ENCODE assay signal across 1 cellular context in the genomic region with DNA sequence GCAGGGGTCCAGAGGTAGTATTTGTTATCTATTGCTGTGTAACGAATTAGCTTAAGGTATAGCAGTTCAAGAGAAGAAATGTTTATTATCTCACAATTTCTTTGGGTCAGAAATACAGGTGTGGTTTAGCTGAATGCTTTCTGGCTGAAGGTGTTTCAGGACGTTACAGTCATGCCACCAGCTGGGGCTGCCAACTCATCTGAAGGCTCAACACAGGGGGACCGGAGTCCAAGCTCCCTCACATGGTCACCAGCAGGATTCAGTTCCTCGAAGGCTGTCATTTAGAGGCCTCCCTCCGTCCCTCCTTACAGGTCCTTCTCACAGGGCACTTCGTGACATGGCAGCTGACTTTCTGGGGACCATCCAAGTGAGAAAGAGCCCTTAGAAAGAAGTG.
TF ChIP-seq lines count a peak whose summit lies in the region.

No MANE protein-coding gene starts in this region.

TF ChIP-seq in K562, 482 proteins besides CTCF, POLR2A, EP300 and RAD21 (continued from another document):
- TF ChIP-seq, protein P1, sequence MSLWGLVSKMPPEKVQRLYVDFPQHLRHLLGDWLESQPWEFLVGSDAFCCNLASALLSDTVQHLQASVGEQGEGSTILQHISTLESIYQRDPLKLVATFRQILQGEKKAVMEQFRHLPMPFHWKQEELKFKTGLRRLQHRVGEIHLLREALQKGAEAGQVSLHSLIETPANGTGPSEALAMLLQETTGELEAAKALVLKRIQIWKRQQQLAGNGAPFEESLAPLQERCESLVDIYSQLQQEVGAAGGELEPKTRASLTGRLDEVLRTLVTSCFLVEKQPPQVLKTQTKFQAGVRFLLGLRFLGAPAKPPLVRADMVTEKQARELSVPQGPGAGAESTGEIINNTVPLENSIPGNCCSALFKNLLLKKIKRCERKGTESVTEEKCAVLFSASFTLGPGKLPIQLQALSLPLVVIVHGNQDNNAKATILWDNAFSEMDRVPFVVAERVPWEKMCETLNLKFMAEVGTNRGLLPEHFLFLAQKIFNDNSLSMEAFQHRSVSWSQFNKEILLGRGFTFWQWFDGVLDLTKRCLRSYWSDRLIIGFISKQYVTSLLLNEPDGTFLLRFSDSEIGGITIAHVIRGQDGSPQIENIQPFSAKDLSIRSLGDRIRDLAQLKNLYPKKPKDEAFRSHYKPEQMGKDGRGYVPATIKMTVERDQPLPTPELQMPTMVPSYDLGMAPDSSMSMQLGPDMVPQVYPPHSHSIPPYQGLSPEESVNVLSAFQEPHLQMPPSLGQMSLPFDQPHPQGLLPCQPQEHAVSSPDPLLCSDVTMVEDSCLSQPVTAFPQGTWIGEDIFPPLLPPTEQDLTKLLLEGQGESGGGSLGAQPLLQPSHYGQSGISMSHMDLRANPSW (CRISPR knock-in tag; IDR thresholded peaks at IDR 0.05) = no peak
- TF ChIP-seq, protein P2, sequence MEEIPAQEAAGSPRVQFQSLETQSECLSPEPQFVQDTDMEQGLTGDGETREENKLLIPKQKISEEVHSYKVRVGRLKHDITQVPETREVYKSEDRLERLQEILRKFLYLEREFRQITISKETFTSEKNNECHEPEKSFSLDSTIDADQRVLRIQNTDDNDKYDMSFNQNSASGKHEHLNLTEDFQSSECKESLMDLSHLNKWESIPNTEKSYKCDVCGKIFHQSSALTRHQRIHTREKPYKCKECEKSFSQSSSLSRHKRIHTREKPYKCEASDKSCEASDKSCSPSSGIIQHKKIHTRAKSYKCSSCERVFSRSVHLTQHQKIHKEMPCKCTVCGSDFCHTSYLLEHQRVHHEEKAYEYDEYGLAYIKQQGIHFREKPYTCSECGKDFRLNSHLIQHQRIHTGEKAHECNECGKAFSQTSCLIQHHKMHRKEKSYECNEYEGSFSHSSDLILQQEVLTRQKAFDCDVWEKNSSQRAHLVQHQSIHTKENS (CRISPR knock-in tag; IDR thresholded peaks at IDR 0.05) = no peak
- TF ChIP-seq HNRNPLL (IDR thresholded peaks at IDR 0.05; ENCODE audit: low read depth, low read length, poor library complexity, severe bottlenecking) (no peak), ESRRB (CRISPR knock-in tag; IDR thresholded peaks at IDR 0.05; ENCODE audit: borderline replicate concordance) (no peak), XRCC5 (IDR thresholded peaks at IDR 0.05; ENCODE audit: low read depth, low read length) (no peak), PRMT5 (CRISPR knock-in tag; IDR thresholded peaks at IDR 0.05) (no peak), BRD4 (IDR thresholded peaks at IDR 0.05) (no peak), TAF15 (IDR thresholded peaks at IDR 0.05; ENCODE audit: low read depth, low read length) (no peak), TEAD1 (CRISPR knock-in tag; IDR thresholded peaks at IDR 0.05) (no peak), NFATC3 (IDR thresholded peaks at IDR 0.05) (no peak), YBX1 (IDR thresholded peaks at IDR 0.05) (no peak), KDM4B (IDR thresholded peaks at IDR 0.05; ENCODE audit: borderline replicate concordance in 2 of 2, low read depth in 1 of 2) (no peak)
- TF ChIP-seq, protein P3, sequence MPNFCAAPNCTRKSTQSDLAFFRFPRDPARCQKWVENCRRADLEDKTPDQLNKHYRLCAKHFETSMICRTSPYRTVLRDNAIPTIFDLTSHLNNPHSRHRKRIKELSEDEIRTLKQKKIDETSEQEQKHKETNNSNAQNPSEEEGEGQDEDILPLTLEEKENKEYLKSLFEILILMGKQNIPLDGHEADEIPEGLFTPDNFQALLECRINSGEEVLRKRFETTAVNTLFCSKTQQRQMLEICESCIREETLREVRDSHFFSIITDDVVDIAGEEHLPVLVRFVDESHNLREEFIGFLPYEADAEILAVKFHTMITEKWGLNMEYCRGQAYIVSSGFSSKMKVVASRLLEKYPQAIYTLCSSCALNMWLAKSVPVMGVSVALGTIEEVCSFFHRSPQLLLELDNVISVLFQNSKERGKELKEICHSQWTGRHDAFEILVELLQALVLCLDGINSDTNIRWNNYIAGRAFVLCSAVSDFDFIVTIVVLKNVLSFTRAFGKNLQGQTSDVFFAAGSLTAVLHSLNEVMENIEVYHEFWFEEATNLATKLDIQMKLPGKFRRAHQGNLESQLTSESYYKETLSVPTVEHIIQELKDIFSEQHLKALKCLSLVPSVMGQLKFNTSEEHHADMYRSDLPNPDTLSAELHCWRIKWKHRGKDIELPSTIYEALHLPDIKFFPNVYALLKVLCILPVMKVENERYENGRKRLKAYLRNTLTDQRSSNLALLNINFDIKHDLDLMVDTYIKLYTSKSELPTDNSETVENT (CRISPR knock-in tag; IDR thresholded peaks at IDR 0.05) = no peak
- TF ChIP-seq, protein P4, sequence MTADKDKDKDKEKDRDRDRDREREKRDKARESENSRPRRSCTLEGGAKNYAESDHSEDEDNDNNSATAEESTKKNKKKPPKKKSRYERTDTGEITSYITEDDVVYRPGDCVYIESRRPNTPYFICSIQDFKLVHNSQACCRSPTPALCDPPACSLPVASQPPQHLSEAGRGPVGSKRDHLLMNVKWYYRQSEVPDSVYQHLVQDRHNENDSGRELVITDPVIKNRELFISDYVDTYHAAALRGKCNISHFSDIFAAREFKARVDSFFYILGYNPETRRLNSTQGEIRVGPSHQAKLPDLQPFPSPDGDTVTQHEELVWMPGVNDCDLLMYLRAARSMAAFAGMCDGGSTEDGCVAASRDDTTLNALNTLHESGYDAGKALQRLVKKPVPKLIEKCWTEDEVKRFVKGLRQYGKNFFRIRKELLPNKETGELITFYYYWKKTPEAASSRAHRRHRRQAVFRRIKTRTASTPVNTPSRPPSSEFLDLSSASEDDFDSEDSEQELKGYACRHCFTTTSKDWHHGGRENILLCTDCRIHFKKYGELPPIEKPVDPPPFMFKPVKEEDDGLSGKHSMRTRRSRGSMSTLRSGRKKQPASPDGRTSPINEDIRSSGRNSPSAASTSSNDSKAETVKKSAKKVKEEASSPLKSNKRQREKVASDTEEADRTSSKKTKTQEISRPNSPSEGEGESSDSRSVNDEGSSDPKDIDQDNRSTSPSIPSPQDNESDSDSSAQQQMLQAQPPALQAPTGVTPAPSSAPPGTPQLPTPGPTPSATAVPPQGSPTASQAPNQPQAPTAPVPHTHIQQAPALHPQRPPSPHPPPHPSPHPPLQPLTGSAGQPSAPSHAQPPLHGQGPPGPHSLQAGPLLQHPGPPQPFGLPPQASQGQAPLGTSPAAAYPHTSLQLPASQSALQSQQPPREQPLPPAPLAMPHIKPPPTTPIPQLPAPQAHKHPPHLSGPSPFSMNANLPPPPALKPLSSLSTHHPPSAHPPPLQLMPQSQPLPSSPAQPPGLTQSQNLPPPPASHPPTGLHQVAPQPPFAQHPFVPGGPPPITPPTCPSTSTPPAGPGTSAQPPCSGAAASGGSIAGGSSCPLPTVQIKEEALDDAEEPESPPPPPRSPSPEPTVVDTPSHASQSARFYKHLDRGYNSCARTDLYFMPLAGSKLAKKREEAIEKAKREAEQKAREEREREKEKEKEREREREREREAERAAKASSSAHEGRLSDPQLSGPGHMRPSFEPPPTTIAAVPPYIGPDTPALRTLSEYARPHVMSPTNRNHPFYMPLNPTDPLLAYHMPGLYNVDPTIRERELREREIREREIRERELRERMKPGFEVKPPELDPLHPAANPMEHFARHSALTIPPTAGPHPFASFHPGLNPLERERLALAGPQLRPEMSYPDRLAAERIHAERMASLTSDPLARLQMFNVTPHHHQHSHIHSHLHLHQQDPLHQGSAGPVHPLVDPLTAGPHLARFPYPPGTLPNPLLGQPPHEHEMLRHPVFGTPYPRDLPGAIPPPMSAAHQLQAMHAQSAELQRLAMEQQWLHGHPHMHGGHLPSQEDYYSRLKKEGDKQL (CRISPR knock-in tag; IDR thresholded peaks at IDR 0.05; ENCODE audit: borderline replicate concordance) = no peak
- TF ChIP-seq, protein P5, sequence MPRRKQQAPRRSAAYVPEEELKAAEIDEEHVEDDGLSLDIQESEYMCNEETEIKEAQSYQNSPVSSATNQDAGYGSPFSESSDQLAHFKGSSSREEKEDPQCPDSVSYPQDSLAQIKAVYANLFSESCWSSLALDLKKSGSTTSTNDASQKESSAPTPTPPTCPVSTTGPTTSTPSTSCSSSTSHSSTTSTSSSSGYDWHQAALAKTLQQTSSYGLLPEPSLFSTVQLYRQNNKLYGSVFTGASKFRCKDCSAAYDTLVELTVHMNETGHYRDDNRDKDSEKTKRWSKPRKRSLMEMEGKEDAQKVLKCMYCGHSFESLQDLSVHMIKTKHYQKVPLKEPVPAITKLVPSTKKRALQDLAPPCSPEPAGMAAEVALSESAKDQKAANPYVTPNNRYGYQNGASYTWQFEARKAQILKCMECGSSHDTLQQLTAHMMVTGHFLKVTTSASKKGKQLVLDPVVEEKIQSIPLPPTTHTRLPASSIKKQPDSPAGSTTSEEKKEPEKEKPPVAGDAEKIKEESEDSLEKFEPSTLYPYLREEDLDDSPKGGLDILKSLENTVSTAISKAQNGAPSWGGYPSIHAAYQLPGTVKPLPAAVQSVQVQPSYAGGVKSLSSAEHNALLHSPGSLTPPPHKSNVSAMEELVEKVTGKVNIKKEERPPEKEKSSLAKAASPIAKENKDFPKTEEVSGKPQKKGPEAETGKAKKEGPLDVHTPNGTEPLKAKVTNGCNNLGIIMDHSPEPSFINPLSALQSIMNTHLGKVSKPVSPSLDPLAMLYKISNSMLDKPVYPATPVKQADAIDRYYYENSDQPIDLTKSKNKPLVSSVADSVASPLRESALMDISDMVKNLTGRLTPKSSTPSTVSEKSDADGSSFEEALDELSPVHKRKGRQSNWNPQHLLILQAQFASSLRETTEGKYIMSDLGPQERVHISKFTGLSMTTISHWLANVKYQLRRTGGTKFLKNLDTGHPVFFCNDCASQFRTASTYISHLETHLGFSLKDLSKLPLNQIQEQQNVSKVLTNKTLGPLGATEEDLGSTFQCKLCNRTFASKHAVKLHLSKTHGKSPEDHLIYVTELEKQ (CRISPR knock-in tag; IDR thresholded peaks at IDR 0.05) = no peak
- TF ChIP-seq, protein P6, sequence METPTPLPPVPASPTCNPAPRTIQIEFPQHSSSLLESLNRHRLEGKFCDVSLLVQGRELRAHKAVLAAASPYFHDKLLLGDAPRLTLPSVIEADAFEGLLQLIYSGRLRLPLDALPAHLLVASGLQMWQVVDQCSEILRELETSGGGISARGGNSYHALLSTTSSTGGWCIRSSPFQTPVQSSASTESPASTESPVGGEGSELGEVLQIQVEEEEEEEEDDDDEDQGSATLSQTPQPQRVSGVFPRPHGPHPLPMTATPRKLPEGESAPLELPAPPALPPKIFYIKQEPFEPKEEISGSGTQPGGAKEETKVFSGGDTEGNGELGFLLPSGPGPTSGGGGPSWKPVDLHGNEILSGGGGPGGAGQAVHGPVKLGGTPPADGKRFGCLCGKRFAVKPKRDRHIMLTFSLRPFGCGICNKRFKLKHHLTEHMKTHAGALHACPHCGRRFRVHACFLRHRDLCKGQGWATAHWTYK (CRISPR knock-in tag; IDR thresholded peaks at IDR 0.05) = no peak
